In the genomic region with DNA sequence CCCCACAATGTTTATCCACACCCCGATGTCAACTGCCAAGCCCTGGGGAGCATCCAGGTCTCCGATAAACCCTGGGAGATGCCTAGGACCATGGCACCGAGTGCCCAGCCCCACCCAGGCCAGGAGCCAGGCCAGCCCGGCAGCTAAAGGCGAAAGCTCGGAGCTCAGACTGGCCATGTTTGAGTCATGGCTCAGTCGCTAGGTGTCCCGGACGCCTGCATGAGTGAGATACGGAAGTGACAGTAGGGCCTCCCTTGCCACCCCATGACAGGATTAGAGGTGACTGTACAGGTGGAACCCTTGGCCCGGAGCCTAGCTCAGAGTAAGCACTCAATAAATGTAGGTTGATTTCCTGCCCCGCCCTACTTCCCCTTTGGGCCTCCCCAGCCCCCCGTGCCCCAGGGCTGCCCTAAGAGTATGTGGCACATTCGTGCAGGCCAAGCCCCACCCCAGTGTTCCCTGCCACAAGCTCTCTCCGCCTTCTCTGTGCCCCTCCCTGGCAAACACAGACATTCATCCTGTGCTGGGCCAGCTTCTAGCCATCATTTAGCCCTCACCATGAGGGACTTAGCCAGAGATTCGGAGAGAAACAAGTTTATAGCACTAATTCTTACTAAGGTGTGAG, we compare ENCODE assay signal across 8 cellular contexts. TPM values are rescaled to one million over a fixed set of nuclear protein-coding genes. Genes with fewer than 3 reads are reported as not detected.
A peak's percentile ranks its signal among the peaks of the same experiment; 100 is the strongest.
DNase-seq lines count a peak whose midpoint lies in the region; ATAC-seq lines count a peak whose summit lies in the region.

No MANE protein-coding gene starts in this region.

- DNase-seq in RPMI7951 (ENCODE audit: low read depth): peak; percentile 58
- peak; percentile 68 for DNase-seq in activated gamma-delta T cell treated with anti-CD3 and anti-CD28 coated beads, Interleukin-2, amount 50 U/mL, for 16 hours (ENCODE audit: low read depth)
- peak; percentile 49 for DNase-seq in kidney tubule cell (ENCODE audit: low spot score)
- peak; percentile 52 to 72 for DNase-seq in stimulated activated CD8-positive, alpha-beta memory T cell treated with anti-CD3 and anti-CD28 coated beads, Interleukin-2, amount 100 ng/mL, for 48 hours (ENCODE audit: low read depth in 2 of 2)
- no peak for DNase-seq in NK-92 (lab: John Stamatoyannopoulos, UW; ENCODE audit: unreplicated experiment)
- DNase-seq in NAMALWA (ENCODE audit: low spot score): no peak

- peak; percentile 54 for ATAC-seq in GM19351 (IDR thresholded peaks at IDR 0.05; ENCODE audit: unreplicated experiment)
- no peak for ATAC-seq in GM18873 (IDR thresholded peaks at IDR 0.05; ENCODE audit: low FRiP score, unreplicated experiment)

RNA-seq across cellular contexts. Expression of gene TPM4, which starts 5.8 kb away (rescaled TPM):
- 1,028 and 1,045 TPM in 2 replicates for total RNA-seq in RPMI7951 (2014; rRNA removed; shearing (Covaris generic))

RNA-seq across cellular contexts. Expression of gene RAB8A, which starts 41.2 kb away (rescaled TPM):
- 83.8 and 111 TPM in 2 replicates for total RNA-seq in RPMI7951 (2014; rRNA removed; shearing (Covaris generic))

Comparison
In these comparisons a context has a peak if more than half of its experiments do, and no peak if none do; other contexts are left out.
1. DNase-seq: peak in RPMI7951 (single experiment), activated gamma-delta T cell treated with anti-CD3 and anti-CD28 coated beads, Interleukin-2, amount 50 U/mL, for 16 hours (single experiment), kidney tubule cell (single experiment) and stimulated activated CD8-positive, alpha-beta memory T cell treated with anti-CD3 and anti-CD28 coated beads, Interleukin-2, amount 100 ng/mL, for 48 hours (2 of 2); none in NK-92 (single experiment) and NAMALWA (single experiment).